ENCODE assay signal across 9 cellular contexts in the genomic region with DNA sequence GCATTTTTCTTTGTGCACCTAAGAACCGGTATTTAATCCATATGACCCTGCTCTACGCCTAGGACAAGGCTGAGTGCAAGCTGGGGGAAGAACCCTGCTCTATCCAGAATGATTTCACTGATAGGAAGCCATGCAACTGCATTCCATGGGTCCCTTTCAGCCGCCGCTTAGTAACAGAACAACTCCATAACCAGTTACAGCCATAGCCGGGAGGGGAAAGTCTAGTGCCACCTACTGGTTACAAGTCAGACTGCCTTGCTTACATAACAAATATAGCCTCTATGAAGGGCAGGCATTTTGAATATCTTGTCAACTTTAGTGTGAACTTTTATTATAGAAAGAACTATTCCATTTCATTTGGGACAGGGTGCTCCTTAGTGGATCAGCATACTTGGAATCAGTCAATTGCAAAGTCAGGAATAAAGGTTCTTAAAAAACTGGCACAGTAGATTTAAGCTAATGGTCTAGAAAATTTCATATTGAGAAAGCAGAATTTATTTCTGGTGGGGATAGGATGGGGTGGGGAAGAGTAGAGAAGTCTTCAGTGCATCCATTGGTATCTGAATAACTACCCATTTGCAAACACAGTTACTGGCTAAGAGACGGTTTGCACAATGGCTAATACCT.
DNase-seq lines count a peak whose midpoint lies in the region; ATAC-seq and FAIRE-seq lines count a peak whose summit lies in the region.
"Had no signal": no experiment of that assay in that cellular context is flagged by ENCODE, and none has a peak within 500 bp of the region (broad histone marks: within the 10 kb centered on the region; RNA-seq: fewer than 3 reads in every experiment).

No MANE protein-coding gene starts in this region.

- H3K36me3 ChIP-seq in SJCRH30, result no peaks in the 10 kb centered on the region

- no peaks in the 10 kb centered on the region for H3K4me1 ChIP-seq in SJCRH30

- H3K9me3 ChIP-seq in SJCRH30 (replicated peaks), result no peaks in the 10 kb centered on the region

- DNase-seq in SJCRH30 (peak; percentile 45 to 79), astrocyte of the hippocampus (ENCODE audit: low read depth, low spot score) (peak; percentile 75), iPS-NIHi7 (ENCODE audit: extremely low spot score) (peak; percentile 70), OCI-M2 (lab: John Stamatoyannopoulos, UW; ENCODE audit: unreplicated experiment) (no peak)
- DNase-seq in stimulated activated CD4-positive, alpha-beta T cell treated with anti-CD3 and anti-CD28 coated beads, Interleukin-1b, Interleukin-23, amount 100 ng/mL, for 24 hours (ENCODE audit: low read depth in 4 of 4, low spot score in 1 of 4), result peak; percentile 0 to 13 (median 10)

- FAIRE-seq in G401.6 (lab: Jason Lieb, UNC), result peak; percentile 77
- FAIRE-seq: frontal cortex had no signal

- H3K4me3 ChIP-seq in SJCRH30, result no peak overlapping the region

- ATAC-seq in GM19463 (IDR thresholded peaks at IDR 0.05; ENCODE audit: unreplicated experiment), result peak; percentile 95
- peak; percentile 89 for ATAC-seq in HG03457 (IDR thresholded peaks at IDR 0.05; ENCODE audit: unreplicated experiment)

- no peak overlapping the region for H3K27ac ChIP-seq in SJCRH30

- no peaks in the 10 kb centered on the region; the same call in 1 of the 2 replicates for H3K27me3 ChIP-seq in SJCRH30
